In the genomic region with DNA sequence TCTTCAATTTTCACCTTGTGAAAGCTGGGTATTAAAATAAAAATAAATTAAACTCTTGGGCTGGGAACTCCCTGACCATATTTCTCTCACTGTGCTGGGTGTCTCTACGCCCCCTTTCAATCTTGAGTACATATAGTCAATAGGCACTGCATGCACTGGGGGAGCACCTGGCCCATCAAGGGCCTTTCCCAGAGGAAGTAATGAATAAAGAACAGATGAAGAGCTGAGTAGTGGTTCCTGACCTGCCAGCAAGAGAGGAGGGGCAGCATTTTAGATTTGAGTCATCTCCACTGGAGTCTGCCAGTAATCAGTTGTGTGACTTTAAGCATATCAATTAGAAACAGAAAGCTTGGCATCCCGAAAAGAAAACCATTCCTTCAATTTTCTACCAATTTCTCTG, we compare ENCODE assay signal across 9 cellular contexts. TPM values are rescaled to one million over a fixed set of nuclear protein-coding genes. Genes with fewer than 3 reads are reported as not detected.
DNase-seq lines count a peak whose midpoint lies in the region; ATAC-seq and TF ChIP-seq lines count a peak whose summit lies in the region.
"Had no signal": no experiment of that assay in that cellular context is flagged by ENCODE, and none has a peak within 500 bp of the region (broad histone marks: within the 10 kb centered on the region; RNA-seq: fewer than 3 reads in every experiment).

No MANE protein-coding gene starts in this region.

- peaks cover 67% of the 10 kb centered on the region for H3K79me2 ChIP-seq in KMS-11 (ENCODE audit: insufficient read depth, low read depth)

- H3K27ac ChIP-seq in KMS-11 (no peak overlapping the region), esophagus muscularis mucosa (replicated peaks in 1 of 4) (no peak overlapping the region)

- WGBS in esophagus muscularis mucosa = 91% methylated on average over 2 of the region's 2 CpGs

- H3K9ac ChIP-seq in KMS-11 = no peak overlapping the region

- DNase-seq in glomerular visceral epithelial cell (ENCODE audit: extremely low spot score) = peak; percentile 65
- DNase-seq in NCI-H2171 (lab: John Stamatoyannopoulos, UW) = no peak
- DNase-seq in esophagus muscularis mucosa (ENCODE audit: extremely low spot score) = no peak
- no peak for DNase-seq in middle frontal gyrus (ENCODE audit: extremely low spot score, low spot score)
- no peak for DNase-seq in NCI-H2227 (lab: John Stamatoyannopoulos, UW; ENCODE audit: unreplicated experiment)

- no peaks in the 10 kb centered on the region for H3K9me3 ChIP-seq in esophagus muscularis mucosa

- ATAC-seq in GM18499 (IDR thresholded peaks at IDR 0.05; ENCODE audit: insufficient read depth, unreplicated experiment) = peak; percentile 60
- peak; percentile 62 for ATAC-seq in GM21576 (IDR thresholded peaks at IDR 0.05; ENCODE audit: unreplicated experiment)
- ATAC-seq: Panc1 had no signal

- TF ChIP-seq EP300 in esophagus muscularis mucosa (IDR thresholded peaks at IDR 0.05) = no peak

- TF ChIP-seq POLR2A in esophagus muscularis mucosa (IDR thresholded peaks at IDR 0.05; ENCODE audit: low read depth) = no peak

- H3K4me3 ChIP-seq in KMS-11 (IDR thresholded peaks at IDR 0.05; ENCODE audit: insufficient read depth, low read depth, low read length) = no peak overlapping the region
- no peak overlapping the region for H3K4me3 ChIP-seq in esophagus muscularis mucosa

- intact Hi-C loops in esophagus muscularis mucosa (cut with DNase I) = loop anchor here (10.0 kb wide), 2 partner anchors 216 to 296 kb away; no protein-coding TSS in a partner anchor

- H4K20me1 ChIP-seq in KMS-11 (ENCODE audit: insufficient read depth) = no peaks in the 10 kb centered on the region

- H3K4me1 ChIP-seq in KMS-11 (ENCODE audit: low read depth, poor library complexity, severe bottlenecking) (peaks cover 32% of the 10 kb centered on the region), esophagus muscularis mucosa (peaks cover 5 to 17% (median 8%) of the 10 kb centered on the region in 4 donors)

- no peaks in the 10 kb centered on the region for H3K27me3 ChIP-seq in KMS-11 (ENCODE audit: insufficient read depth, low read depth)
- H3K27me3 ChIP-seq in esophagus muscularis mucosa = no peaks in the 10 kb centered on the region

- TF ChIP-seq CTCF in KMS-11 (conservative IDR thresholded peaks at IDR 0.05; ENCODE audit: low read depth, low read length) (no peak), esophagus muscularis mucosa (IDR thresholded peaks at IDR 0.05) (no peak)

- no peaks in the 10 kb centered on the region for H3K36me3 ChIP-seq in KMS-11 (ENCODE audit: insufficient read depth)
- H3K36me3 ChIP-seq in esophagus muscularis mucosa = no peaks in the 10 kb centered on the region

- peak overlapping the region; percentile 53 for H3K4me2 ChIP-seq in KMS-11

- no peak overlapping the region for H2AFZ ChIP-seq in KMS-11 (ENCODE audit: low read depth)

RNA-seq across cellular contexts. Expression of a gene that starts 6.2 kb away (rescaled TPM):
- 100 to 1,000 TPM in 1 of 4 donors, 10 to 100 TPM in 3; 84.3 to 103 (median 93.4) TPM for total RNA-seq in esophagus muscularis mucosa

RNA-seq across cellular contexts. Expression of a gene that starts 46.4 kb away (rescaled TPM):
- total RNA-seq in esophagus muscularis mucosa = 10 to 100 TPM; 50.1 to 82.4 (median 54.3) TPM
